Comparison of ENCODE assay signal across 25 cellular contexts in genomic region chr7:116618729-116619128, GRCh38.
"Had no signal": no experiment of that assay in that cellular context is flagged by ENCODE, and none has a peak within 500 bp of the region (broad histone marks: within the 10 kb centered on the region; RNA-seq: fewer than 3 reads in every experiment).

No MANE protein-coding gene starts in this region.

- H3K4me1 ChIP-seq: colonic mucosa, gastrocnemius medialis, left lung, lower lobe of right lung had no signal

- H3K27me3 ChIP-seq: colonic mucosa, esophagus squamous epithelium, gastrocnemius medialis had no signal

- H3K4me3 ChIP-seq: colonic mucosa, esophagus squamous epithelium, gastrocnemius medialis, heart right ventricle, left lung, lower lobe of right lung, mucosa of descending colon had no signal

- FAIRE-seq: endometrium, islet of Langerhans, keratinocyte had no signal

- H3K9me3 ChIP-seq: colonic mucosa, esophagus squamous epithelium, gastrocnemius medialis, lower lobe of right lung, mucosa of descending colon had no signal

- H3K27ac ChIP-seq: colonic mucosa, epithelial cell of prostate, esophagus squamous epithelium, gastrocnemius medialis, heart right ventricle, left lung, lower lobe of right lung had no signal

- DNase-seq: colonic mucosa; cortex of kidney; effector CD8-positive, alpha-beta T cell; effector memory CD8-positive, alpha-beta T cell; endodermal cell; erythroblast; esophagus squamous epithelium; foreskin fibroblast; foreskin melanocyte; gastrocnemius medialis; glutamatergic neuron; head of caudate nucleus; heart right ventricle; hippocampal formation; left cardiac atrium; left lung; lower lobe of right lung; mesenchymal stem cell; mucosa of descending colon; naive B cell had no signal

- H3K36me3 ChIP-seq: colonic mucosa, esophagus squamous epithelium, gastrocnemius medialis, heart right ventricle, left lung, lower lobe of right lung had no signal

- ATAC-seq: effector memory CD8-positive, alpha-beta T cell; esophagus mucosa; gastrocnemius medialis; heart right ventricle; left cardiac atrium; lower lobe of right lung; mucosa of descending colon had no signal
